ENCODE assay signal across 8 cellular contexts in the genomic region with DNA sequence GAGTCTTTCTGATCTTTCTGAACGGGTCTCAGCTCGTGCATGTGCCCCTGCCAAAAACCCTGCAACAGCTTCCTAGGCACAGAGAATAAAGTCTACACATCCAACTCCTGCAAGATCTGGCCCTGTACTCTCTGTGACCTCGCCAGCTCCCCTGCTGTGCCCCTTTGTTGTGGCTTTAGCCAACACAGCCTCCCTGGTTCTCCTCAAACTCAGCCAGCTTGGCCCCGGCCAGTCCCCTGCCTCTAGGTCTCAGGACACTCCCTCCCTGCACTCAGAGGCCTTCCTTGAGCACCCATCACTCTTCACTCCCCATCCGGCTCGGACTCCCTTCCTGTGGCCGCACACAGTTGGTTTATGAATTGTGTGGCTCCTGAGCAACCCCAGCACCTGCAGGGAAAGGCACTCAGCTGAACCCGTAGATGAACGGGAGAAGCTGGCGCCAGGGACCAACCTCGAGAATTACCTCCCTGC. TPM values are rescaled to one million over a fixed set of nuclear protein-coding genes. Genes with fewer than 3 reads are reported as not detected.
DNase-seq lines count a peak whose midpoint lies in the region; ATAC-seq and TF ChIP-seq lines count a peak whose summit lies in the region.

No MANE protein-coding gene starts in this region.

- peak overlapping the region; percentile 58 for H3K4me3 Mint-ChIP-seq in activated naive CD8-positive, alpha-beta T cell treated with anti-CD3 and anti-CD28 coated beads, Interleukin-2, amount 50 U/mL, for 24 hours
- peak overlapping the region; percentile 29 for H3K4me3 Mint-ChIP-seq in memory B cell

- CTCF ChIA-PET in AG04450 (lab: Charles Lee) = interaction anchor here (0.7 to 1.2 kb wide), 2 partner anchors 21 to 912 kb away, joined by 3 to 7 read pairs; no protein-coding TSS in a partner anchor
- CTCF ChIA-PET in HEK293 (lab: Yijun Ruan, JAX) = interaction anchor here (0.6 to 1.0 kb wide), 3 partner anchors 10 to 119 kb away, joined by 3 to 5 read pairs (median 3); no protein-coding TSS in a partner anchor

- no peak for DNase-seq in AG04450 (ENCODE audit: low read depth, low spot score)
- no peak for DNase-seq in activated naive CD8-positive, alpha-beta T cell treated with anti-CD3 and anti-CD28 coated beads, Interleukin-2, amount 50 U/mL, for 24 hours
- DNase-seq in memory B cell (ENCODE audit: low spot score in 2 of 2) = no peak
- no peak for DNase-seq in midbrain (lab: John Stamatoyannopoulos, UW)
- no peak for DNase-seq in NCI-H1436 (lab: John Stamatoyannopoulos, UW)
- no peak for DNase-seq in GM20000 (ENCODE audit: low spot score)
- DNase-seq in anterior cingulate cortex (lab: John Stamatoyannopoulos, UW) = no peak

- peaks cover 13% of the 10 kb centered on the region for H3K4me1 ChIP-seq in HEK293 (ENCODE audit: control insufficient read depth, insufficient read depth, low read length)

- POLR2A ChIA-PET in AG04450 (lab: Yijun Ruan, JAX) (no interaction called here), HEK293 (lab: Yijun Ruan, JAX) (interaction anchor here (0.6 to 1.4 kb wide), 2 partner anchors 18 to 59 kb away, joined by 3 to 4 read pairs; a partner anchor contains a TSS)

- no peaks in the 10 kb centered on the region for H3K27me3 ChIP-seq in AG04450 (ENCODE audit: control insufficient read depth, insufficient read depth, low read length)

- no peaks in the 10 kb centered on the region for H3K27me3 Mint-ChIP-seq in activated naive CD8-positive, alpha-beta T cell treated with anti-CD3 and anti-CD28 coated beads, Interleukin-2, amount 50 U/mL, for 24 hours
- no peaks in the 10 kb centered on the region for H3K27me3 Mint-ChIP-seq in memory B cell

- peaks cover 0 to 34% of the 10 kb centered on the region in 2 experiments; a peak in 2 of 3 replicates for H3K36me3 ChIP-seq in HEK293 (ENCODE audit: control insufficient read depth in 2 of 2, insufficient read depth in 1 of 2, low read length in 2 of 2)

- no peaks in the 10 kb centered on the region for H3K9me3 Mint-ChIP-seq in activated naive CD8-positive, alpha-beta T cell treated with anti-CD3 and anti-CD28 coated beads, Interleukin-2, amount 50 U/mL, for 24 hours
- H3K9me3 Mint-ChIP-seq in memory B cell = no peaks in the 10 kb centered on the region

- H3K4me3 ChIP-seq in AG04450 (ENCODE audit: low read depth, low read length) = peak overlapping the region; percentile 76
- H3K4me3 ChIP-seq in HEK293 (ENCODE audit: low read depth, low read length) = peak overlapping the region; percentile 86

- no peaks in the 10 kb centered on the region for H3K36me3 Mint-ChIP-seq in activated naive CD8-positive, alpha-beta T cell treated with anti-CD3 and anti-CD28 coated beads, Interleukin-2, amount 50 U/mL, for 24 hours (ENCODE audit: low read depth)
- H3K36me3 Mint-ChIP-seq in memory B cell = peaks cover 9% of the 10 kb centered on the region

- H3K9me3 ChIP-seq in AG04450 (ENCODE audit: control insufficient read depth, insufficient read depth, low read length) = no peaks in the 10 kb centered on the region; the same call in 1 of the 2 replicates
- H3K9me3 ChIP-seq in HEK293 (ENCODE audit: control insufficient read depth, insufficient read depth, low read depth, low read length) = no peaks in the 10 kb centered on the region

- H3K27ac Mint-ChIP-seq in activated naive CD8-positive, alpha-beta T cell treated with anti-CD3 and anti-CD28 coated beads, Interleukin-2, amount 50 U/mL, for 24 hours = no peak overlapping the region
- no peak overlapping the region for H3K27ac Mint-ChIP-seq in memory B cell

- H3K4me1 Mint-ChIP-seq in activated naive CD8-positive, alpha-beta T cell treated with anti-CD3 and anti-CD28 coated beads, Interleukin-2, amount 50 U/mL, for 24 hours = peaks cover 14% of the 10 kb centered on the region
- peaks cover 9% of the 10 kb centered on the region for H3K4me1 Mint-ChIP-seq in memory B cell

- TF ChIP-seq CTCF in AG04450 (IDR thresholded peaks at IDR 0.05; ENCODE audit: low read depth, low read length) = no peak
- no peak for TF ChIP-seq CTCF in HEK293 (tag by site-specific recombination; IDR thresholded peaks at IDR 0.05)
- no peak for TF ChIP-seq CTCF in GM20000 (IDR thresholded peaks at IDR 0.05; ENCODE audit: extremely low read depth, missing control alignments)

- ATAC-seq in activated naive CD8-positive, alpha-beta T cell treated with anti-CD3 and anti-CD28 coated beads, Interleukin-2, amount 50 U/mL, for 24 hours = no peak
- no peak for ATAC-seq in memory B cell (ENCODE audit: low read depth)

- H3K27ac ChIP-seq in AG04450 (ENCODE audit: low read depth, low read length) (no peak overlapping the region), HEK293 (ENCODE audit: extremely low read depth, low read depth, low read length) (no peak overlapping the region)

TF ChIP-seq in HEK293, 187 proteins besides CTCF, POLR2A, EP300 and RAD21:
- TF ChIP-seq ZNF600 (tag by site-specific recombination; IDR thresholded peaks at IDR 0.05) (peak; percentile 91), ZNF561 (tag by site-specific recombination; IDR thresholded peaks at IDR 0.05; ENCODE audit: borderline replicate concordance) (no peak), ZIC2 (tag by site-specific recombination; IDR thresholded peaks at IDR 0.05) (0 out of 2 replicates have a peak, but pooled peaks have one; percentile 18), GLIS1 (tag by site-specific recombination; IDR thresholded peaks at IDR 0.05) (peak; percentile 47)
TF ChIP-seq in HEK293: peak in this region for 3.

RNA-seq across cellular contexts. Expression of a gene that starts 1.4 kb away (rescaled TPM):
- 2.2 and 3.0 TPM in 2 replicates for polyA plus RNA-seq in AG04450 (2011; rRNA removed)
- polyA minus RNA-seq in AG04450 (2011; rRNA and poly(A)+ RNA removed) = 2.4 and 3.3 TPM in 2 replicates

RNA-seq across cellular contexts. Expression of a gene that starts 17.4 kb away (rescaled TPM):
- polyA plus RNA-seq in AG04450 (2011; rRNA removed) = 7.5 and 10.0 TPM in 2 replicates
- polyA minus RNA-seq in AG04450 (2011; rRNA and poly(A)+ RNA removed) = 8.0 and 8.2 TPM in 2 replicates

RNA-seq across cellular contexts. Expression of a gene that starts 17.7 kb away (rescaled TPM):
- polyA plus RNA-seq in AG04450 (2011; rRNA removed) = 133 and 181 TPM in 2 replicates
- 19.1 and 22.6 TPM in 2 replicates for polyA minus RNA-seq in AG04450 (2011; rRNA and poly(A)+ RNA removed)

RNA-seq across cellular contexts. Expression of a gene that starts 55.4 kb away (rescaled TPM):
- polyA plus RNA-seq in AG04450 (2011; rRNA removed) = 0.16 TPM in 2 replicates
- 0.09 TPM in 1 of 2 replicates, not detected in the other for polyA minus RNA-seq in AG04450 (2011; rRNA and poly(A)+ RNA removed)

RNA-seq across cellular contexts. Expression of a gene that starts 56.1 kb away (rescaled TPM):
- polyA plus RNA-seq in AG04450 (2011; rRNA removed) = not detected in 2 replicates
- not detected in 2 replicates for polyA minus RNA-seq in AG04450 (2011; rRNA and poly(A)+ RNA removed)
